Comparison of ENCODE assay signal across 8 cellular contexts in genomic region chr1:36224537-36225297, GRCh38. TPM values are rescaled to one million over a fixed set of nuclear protein-coding genes. Genes with fewer than 3 reads are reported as not detected.
DNase-seq lines count a peak whose midpoint lies in the region; ATAC-seq, FAIRE-seq and TF ChIP-seq lines count a peak whose summit lies in the region.

No MANE protein-coding gene starts in this region.

- H3K36me3 Mint-ChIP-seq in stimulated activated effector memory CD8-positive, alpha-beta T cell treated with anti-CD3 and anti-CD28 coated beads, Interleukin-12 subunit alpha, Interleukin-12 subunit beta, amount 100 ng/mL, for 72 hours = peaks cover 60% of the 10 kb centered on the region

- intact Hi-C loops in kidney (cut with DNase I) = no loop called here

- peak; percentile 53 for ATAC-seq in HG02610 (IDR thresholded peaks at IDR 0.05; ENCODE audit: unreplicated experiment)
- peak; percentile 83 for ATAC-seq in stimulated activated effector memory CD8-positive, alpha-beta T cell treated with anti-CD3 and anti-CD28 coated beads, Interleukin-12 subunit alpha, Interleukin-12 subunit beta, amount 100 ng/mL, for 72 hours

- H3K9me3 Mint-ChIP-seq in stimulated activated effector memory CD8-positive, alpha-beta T cell treated with anti-CD3 and anti-CD28 coated beads, Interleukin-12 subunit alpha, Interleukin-12 subunit beta, amount 100 ng/mL, for 72 hours = no peaks in the 10 kb centered on the region

- H3K9me3 ChIP-seq in kidney (ENCODE audit: control insufficient read depth in 1 of 2, low read length in 2 of 2) = no peaks in the 10 kb centered on the region

- peak overlapping the region; percentile 96 for H3K27ac Mint-ChIP-seq in stimulated activated effector memory CD8-positive, alpha-beta T cell treated with anti-CD3 and anti-CD28 coated beads, Interleukin-12 subunit alpha, Interleukin-12 subunit beta, amount 100 ng/mL, for 72 hours

- H3K4me3 Mint-ChIP-seq in stimulated activated effector memory CD8-positive, alpha-beta T cell treated with anti-CD3 and anti-CD28 coated beads, Interleukin-12 subunit alpha, Interleukin-12 subunit beta, amount 100 ng/mL, for 72 hours = peak overlapping the region; percentile 91

- H3K4me1 Mint-ChIP-seq in stimulated activated effector memory CD8-positive, alpha-beta T cell treated with anti-CD3 and anti-CD28 coated beads, Interleukin-12 subunit alpha, Interleukin-12 subunit beta, amount 100 ng/mL, for 72 hours = peaks cover 30% of the 10 kb centered on the region

- H3K9ac ChIP-seq in kidney (ENCODE audit: low read length in 2 of 2) = peak overlapping the region; percentile 75 to 77

- peak; percentile 51 for DNase-seq in 8988T
- no peak for DNase-seq in GM12864 (ENCODE audit: low read depth)
- DNase-seq in M059J (ENCODE audit: low read depth) = peak; percentile 87
- DNase-seq in RPMI7951 (ENCODE audit: low read depth) = peak; percentile 89
- peak; percentile 90 to 91 for DNase-seq in cardiac fibroblast (ENCODE audit: low read depth in 2 of 2)
- DNase-seq in kidney = peak; percentile 94
- no peak for DNase-seq in stimulated activated effector memory CD8-positive, alpha-beta T cell treated with anti-CD3 and anti-CD28 coated beads, Interleukin-12 subunit alpha, Interleukin-12 subunit beta, amount 100 ng/mL, for 72 hours (ENCODE audit: low spot score in 2 of 2)

- peak; percentile 24 for TF ChIP-seq CTCF in GM12864 (IDR thresholded peaks at IDR 0.05; ENCODE audit: low read depth, low read length, missing control alignments)
- TF ChIP-seq CTCF in cardiac fibroblast (IDR thresholded peaks at IDR 0.05; ENCODE audit: low read depth, low read length) = peak; percentile 57
- TF ChIP-seq CTCF in kidney (IDR thresholded peaks at IDR 0.05; ENCODE audit: borderline replicate concordance, extremely low read depth, insufficient read depth) = peak; percentile 15

- H3K27ac ChIP-seq in kidney (ENCODE audit: low read depth in 2 of 2, low read length in 2 of 2) = peak overlapping the region; percentile 95 to 96

- FAIRE-seq in kidney (lab: Jason Lieb, UNC) = no peak

- H3K36me3 ChIP-seq in kidney (ENCODE audit: control insufficient read depth in 1 of 2, insufficient read depth in 2 of 2, low read length in 2 of 2) = no peaks in the 10 kb centered on the region

- H3K4me3 ChIP-seq in GM12864 (ENCODE audit: low read depth, low read length) = peak overlapping the region; percentile 97
- H3K4me3 ChIP-seq in cardiac fibroblast (replicated peaks in 1 of 2; ENCODE audit: low read depth in 2 of 2, low read length in 2 of 2) = peak overlapping the region; percentile 88 to 91
- peak overlapping the region; percentile 74 to 81 for H3K4me3 ChIP-seq in kidney (ENCODE audit: low read length in 2 of 2)

- peaks cover 4 to 13% of the 10 kb centered on the region in 2 donors for H3K4me1 ChIP-seq in kidney (ENCODE audit: control insufficient read depth in 1 of 2, insufficient read depth in 1 of 2, low read depth in 1 of 2, low read length in 2 of 2)

RNA-seq across cellular contexts. Expression of gene THRAP3, which starts 0.5 kb away (rescaled TPM):
- 67.3 and 67.4 TPM in 2 replicates for total RNA-seq in M059J (2014; rRNA removed; shearing (Covaris generic))
- total RNA-seq in RPMI7951 (2014; rRNA removed; shearing (Covaris generic)) = 62.0 and 75.0 TPM in 2 replicates
- 102 TPM for total RNA-seq in kidney
- 28.0 TPM for polyA plus RNA-seq in kidney (ENCODE audit: insufficient read depth, low read depth, low replicate concordance)

Comparison
In these comparisons a context has a peak if more than half of its experiments do, and no peak if none do; other contexts are left out.
1. DNase-seq: peak in 8988T (single experiment), M059J (single experiment), RPMI7951 (single experiment), cardiac fibroblast (2 of 2) and kidney (single experiment); none in GM12864 (single experiment) and stimulated activated effector memory CD8-positive, alpha-beta T cell treated with anti-CD3 and anti-CD28 coated beads, Interleukin-12 subunit alpha, Interleukin-12 subunit beta, amount 100 ng/mL, for 72 hours (0 of 2).
2. Peak in every context shown above with its lines, with median percentiles within 50 percentile points of each other: H3K4me3 ChIP-seq and CTCF ChIP-seq.